Comparison of ENCODE assay signal across 16 cellular contexts in genomic region chr1:68490046-68490651, GRCh38. TPM values are rescaled to one million over a fixed set of nuclear protein-coding genes. Genes with fewer than 3 reads are reported as not detected.
A peak's percentile ranks its signal among the peaks of the same experiment; 100 is the strongest.
DNase-seq lines count a peak whose midpoint lies in the region; ATAC-seq, FAIRE-seq and TF ChIP-seq lines count a peak whose summit lies in the region.
"Had no signal": no experiment of that assay in that cellular context is flagged by ENCODE, and none has a peak within 500 bp of the region (broad histone marks: within the 10 kb centered on the region; RNA-seq: fewer than 3 reads in every experiment).

No MANE protein-coding gene starts in this region.

- TF ChIP-seq CTCF in bronchial epithelial cell (IDR thresholded peaks at IDR 0.05; ENCODE audit: insufficient read depth, low read length, severe bottlenecking) (no peak), osteoblast (IDR thresholded peaks at IDR 0.05; ENCODE audit: extremely low read depth, low read depth, low read length) (no peak)

- H3K9me3 ChIP-seq in osteoblast (ENCODE audit: low read depth, low read length): no peaks in the 10 kb centered on the region

- DNase-seq in GM19239 (ENCODE audit: insufficient read length, low spot score) (no peak), HT1080 (ENCODE audit: low read depth) (peak; percentile 38), bronchial epithelial cell (ENCODE audit: low read depth) (peak; percentile 21), osteoblast (ENCODE audit: insufficient read length, low spot score, missing footprints) (no peak), RPMI8226 (no peak)
- no peak for DNase-seq in activated CD8-positive, alpha-beta memory T cell treated with anti-CD3 and anti-CD28 coated beads for 24 hours
- DNase-seq: ACHN; CD4-positive, CD25-positive, alpha-beta regulatory T cell; DMS53; HCEC 1CT; IMR-90; KG1 had no signal

- H2AFZ ChIP-seq in osteoblast (ENCODE audit: low read length): peak overlapping the region; percentile 85

- H3K27ac ChIP-seq in osteoblast (ENCODE audit: low read depth, low read length): no peak overlapping the region
- H3K27ac ChIP-seq: BLaER1 treated with 17β-estradiol and CSF1 and Interleukin-3, amounts not matched to agents 10 nM and 100 nM; HL-60 had no signal

- peaks cover 3% of the 10 kb centered on the region for H3K4me1 ChIP-seq in osteoblast (ENCODE audit: insufficient read depth, low read length)

- no peaks in the 10 kb centered on the region for H3K36me3 ChIP-seq in bronchial epithelial cell (ENCODE audit: control insufficient read depth, insufficient read depth, low read length)
- peaks cover 12% of the 10 kb centered on the region for H3K36me3 ChIP-seq in osteoblast (ENCODE audit: insufficient read depth, low read length)

- no peak overlapping the region for H3K4me2 ChIP-seq in osteoblast (ENCODE audit: insufficient read depth, low read length)
- H3K4me2 ChIP-seq: BLaER1 treated with 17β-estradiol and CSF1 and Interleukin-3, amounts not matched to agents 10 nM and 100 nM had no signal

- H3K4me3 ChIP-seq in bronchial epithelial cell (ENCODE audit: low read depth, low read length) (no peak overlapping the region), osteoblast (ENCODE audit: insufficient read depth, low read length) (no peak overlapping the region)
- H3K4me3 ChIP-seq: BLaER1 treated with 17β-estradiol and CSF1 and Interleukin-3, amounts not matched to agents 10 nM and 100 nM had no signal

- ATAC-seq in GM18519 (IDR thresholded peaks at IDR 0.05; ENCODE audit: low FRiP score, unreplicated experiment): no peak

- H3K27me3 ChIP-seq in bronchial epithelial cell (ENCODE audit: control insufficient read depth, insufficient read depth, low read length): no peaks in the 10 kb centered on the region
- H3K27me3 ChIP-seq in osteoblast (ENCODE audit: insufficient read depth, low read length): no peaks in the 10 kb centered on the region
- H3K27me3 ChIP-seq: BLaER1 treated with 17β-estradiol and CSF1 and Interleukin-3, amounts not matched to agents 10 nM and 100 nM had no signal

- FAIRE-seq in GM19239 (lab: Jason Lieb, UNC) (peak; percentile 11), bronchial epithelial cell (lab: Jason Lieb, UNC) (no peak)

- no peaks in the 10 kb centered on the region for H4K20me1 ChIP-seq in osteoblast (ENCODE audit: insufficient read depth, low read length)
- H4K20me1 ChIP-seq: BLaER1 treated with 17β-estradiol and CSF1 and Interleukin-3, amounts not matched to agents 10 nM and 100 nM had no signal

- H3K79me2 ChIP-seq in osteoblast (ENCODE audit: insufficient read depth, low read length): peaks cover 34% of the 10 kb centered on the region

RNA-seq across cellular contexts. Expression of gene DEPDC1, which starts 6.7 kb away (rescaled TPM):
- total RNA-seq in HT1080 (2014; rRNA removed; shearing (Covaris generic)): 53.4 and 55.3 TPM in 2 replicates
- polyA plus RNA-seq in HT1080 (2015; cell fraction: cytosol; rRNA removed): 37.4 and 55.6 TPM in 2 replicates
- 45.4 and 53.8 TPM in 2 replicates for polyA plus RNA-seq in HT1080 (2015; cell fraction: nucleus; rRNA removed)
- total RNA-seq in bronchial epithelial cell (0.26 and 0.38 TPM in 2 replicates), osteoblast (1.4 and 2.4 TPM in 2 replicates)

RNA-seq across cellular contexts. Expression of gene RPE65, which starts 40.4 kb away (rescaled TPM):
- total RNA-seq in HT1080 (2014; rRNA removed; shearing (Covaris generic)): not detected in 2 replicates
- not detected in 2 replicates for polyA plus RNA-seq in HT1080 (2015; cell fraction: cytosol; rRNA removed)
- polyA plus RNA-seq in HT1080 (2015; cell fraction: nucleus; rRNA removed): not detected in 2 replicates
- total RNA-seq in bronchial epithelial cell: under 0.01 TPM in 1 of 2 replicates, not detected in the other
- not detected in 2 replicates for total RNA-seq in osteoblast
- total RNA-seq: A172; CD4-positive, CD25-positive, alpha-beta regulatory T cell had no signal
- polyA plus RNA-seq: CD4-positive, CD25-positive, alpha-beta regulatory T cell; IMR-90 had no signal

Comparison
In these comparisons a context has a peak if more than half of its experiments do, and no peak if none do; other contexts are left out.
1. DNase-seq: peak in HT1080 (single experiment) and bronchial epithelial cell (single experiment); none in GM19239 (single experiment), osteoblast (single experiment), RPMI8226 (single experiment) and activated CD8-positive, alpha-beta memory T cell treated with anti-CD3 and anti-CD28 coated beads for 24 hours (single experiment).
2. RNA of gene DEPDC1, which starts 6.7 kb away (total RNA-seq): 53.4 to 55.3 TPM in HT1080; 1.4 to 2.4 TPM in osteoblast and 0.26 to 0.38 TPM in bronchial epithelial cell; every median in the first group is over 10 times any median in the second.